31 cellular contexts compared by ENCODE assay signal in the genomic region with DNA sequence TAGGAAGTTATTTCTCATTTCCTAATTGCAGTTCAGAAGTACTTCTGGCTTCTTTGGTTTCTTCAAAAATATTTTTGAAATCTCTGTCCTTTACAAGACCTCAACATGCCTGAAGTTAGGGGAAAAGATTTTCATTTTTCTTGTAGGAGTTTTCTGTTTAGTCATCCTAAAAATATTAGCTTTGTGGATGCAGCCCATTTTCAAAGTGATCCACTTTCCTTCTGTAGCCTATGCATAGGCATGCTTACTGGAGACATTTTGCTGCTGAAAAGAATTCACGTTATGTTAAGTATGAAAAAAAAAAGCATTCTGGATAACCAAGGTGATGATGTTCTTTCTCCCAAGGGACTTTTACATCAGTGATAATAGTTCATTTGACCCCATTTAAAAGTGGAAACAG.
"Had no signal": no experiment of that assay in that cellular context is flagged by ENCODE, and none has a peak within 500 bp of the region (broad histone marks: within the 10 kb centered on the region; RNA-seq: fewer than 3 reads in every experiment).

No MANE protein-coding gene starts in this region.

- DNase-seq: activated CD4-positive, alpha-beta T cell treated with anti-CD3 and anti-CD28 coated beads for 1 hour; activated CD4-positive, alpha-beta T cell treated with anti-CD3 and anti-CD28 coated beads for 48 hours; activated CD4-positive, alpha-beta T cell treated with anti-CD3 and anti-CD28 coated beads, Interleukin-2, amount 50 U/mL, for 4 hours; activated CD4-positive, CD25-positive, alpha-beta regulatory T cell; activated CD8-positive, alpha-beta T cell treated with anti-CD3 and anti-CD28 coated beads for 36 hours; activated gamma-delta T cell; activated naive CD4-positive, alpha-beta T cell treated with Interleukin-2 at 50 U/mL for 16 hours; activated naive CD8-positive, alpha-beta T cell treated with anti-CD3 and anti-CD28 coated beads, Interleukin-2, amount 10 ng/mL, durations not matched to agents 7 days and 5 days; activated T-cell treated with anti-CD3 and anti-CD28 coated beads, Interleukin-2, amount 50 U/mL, for 24 hours; adrenal gland; central memory CD4-positive, alpha-beta T cell; Kasumi-1; MG63; NCI-H1048; NCI-H1105 treated with DMSO at 0.1 percent for 48 hours; NCI-H1436; NCI-H1694; NCI-H1930; NCI-H2081 treated with DMSO at 0.1 percent for 48 hours; NCI-H226; NCI-H446 treated with DMSO at 0.1 percent for 48 hours; NCI-H524; SHP77; SJCRH30; T1000; WERI-Rb-1 had no signal

- H3K36me3 ChIP-seq: adrenal gland, MG63, SJCRH30, WERI-Rb-1 had no signal

- H3K4me3 Mint-ChIP-seq: activated CD8-positive, alpha-beta T cell treated with anti-CD3 and anti-CD28 coated beads for 36 hours; activated naive CD4-positive, alpha-beta T cell treated with anti-CD3 and anti-CD28 coated beads, Interleukin-2, amount 50 U/mL, for 24 hours; activated naive CD8-positive, alpha-beta T cell treated with anti-CD3 and anti-CD28 coated beads, Interleukin-2, amount 10 ng/mL, durations not matched to agents 7 days and 5 days; activated T-cell treated with anti-CD3 and anti-CD28 coated beads, Interleukin-2, amount 50 U/mL, for 24 hours; brain had no signal

- ATAC-seq: activated CD8-positive, alpha-beta T cell treated with anti-CD3 and anti-CD28 coated beads for 36 hours; Panc1 had no signal

- H3K9me3 ChIP-seq: adrenal gland, MG63, SJCRH30 had no signal

- H3K27me3 Mint-ChIP-seq: activated naive CD8-positive, alpha-beta T cell treated with anti-CD3 and anti-CD28 coated beads, Interleukin-2, amount 10 ng/mL, durations not matched to agents 7 days and 5 days; brain had no signal

- H3K27me3 ChIP-seq: adrenal gland, MG63 had no signal

- H3K4me1 ChIP-seq: adrenal gland, SJCRH30 had no signal

- H3K9me3 Mint-ChIP-seq: activated CD8-positive, alpha-beta T cell treated with anti-CD3 and anti-CD28 coated beads for 36 hours; activated naive CD4-positive, alpha-beta T cell treated with anti-CD3 and anti-CD28 coated beads, Interleukin-2, amount 50 U/mL, for 24 hours; activated naive CD8-positive, alpha-beta T cell treated with anti-CD3 and anti-CD28 coated beads, Interleukin-2, amount 10 ng/mL, durations not matched to agents 7 days and 5 days; activated T-cell treated with anti-CD3 and anti-CD28 coated beads, Interleukin-2, amount 50 U/mL, for 24 hours; activated T-helper 2 cell treated with anti-CD3 and anti-CD28 coated beads, Interferon-gamma antibody, Interleukin-2, Interleukin-4, amounts not matched to agents 10 μg/mL and 5 μg/mL and 100 μg/mL, durations not matched to agents 14 hours and 24 hours and 36 hours had no signal

- H3K27ac ChIP-seq: adrenal gland, SJCRH30, SK-N-MC, WERI-Rb-1 had no signal

- H3K36me3 Mint-ChIP-seq: activated naive CD4-positive, alpha-beta T cell treated with anti-CD3 and anti-CD28 coated beads, Interleukin-2, amount 50 U/mL, for 24 hours; activated naive CD8-positive, alpha-beta T cell treated with anti-CD3 and anti-CD28 coated beads, Interleukin-2, amount 10 ng/mL, durations not matched to agents 7 days and 5 days; brain had no signal

- H3K4me3 ChIP-seq: adrenal gland, MG63, SJCRH30, SK-N-MC had no signal

- H3K27ac Mint-ChIP-seq: activated CD8-positive, alpha-beta T cell treated with anti-CD3 and anti-CD28 coated beads for 36 hours; activated naive CD4-positive, alpha-beta T cell treated with anti-CD3 and anti-CD28 coated beads, Interleukin-2, amount 50 U/mL, for 24 hours; activated naive CD8-positive, alpha-beta T cell treated with anti-CD3 and anti-CD28 coated beads, Interleukin-2, amount 10 ng/mL, durations not matched to agents 7 days and 5 days; activated T-cell treated with anti-CD3 and anti-CD28 coated beads, Interleukin-2, amount 50 U/mL, for 24 hours; activated T-helper 2 cell treated with anti-CD3 and anti-CD28 coated beads, Interferon-gamma antibody, Interleukin-2, Interleukin-4, amounts not matched to agents 10 μg/mL and 5 μg/mL and 100 μg/mL, durations not matched to agents 14 hours and 24 hours and 36 hours had no signal

- H3K4me1 Mint-ChIP-seq: activated naive CD4-positive, alpha-beta T cell treated with anti-CD3 and anti-CD28 coated beads, Interleukin-2, amount 50 U/mL, for 24 hours; activated naive CD8-positive, alpha-beta T cell treated with anti-CD3 and anti-CD28 coated beads, Interleukin-2, amount 10 ng/mL, durations not matched to agents 7 days and 5 days had no signal
